ENCODE assay signal across 17 cellular contexts in genomic region chr12:29702972-29703371, GRCh38.
DNase-seq lines count a peak whose midpoint lies in the region; ATAC-seq, FAIRE-seq and TF ChIP-seq lines count a peak whose summit lies in the region.
"Had no signal": no experiment of that assay in that cellular context is flagged by ENCODE, and none has a peak within 500 bp of the region (broad histone marks: within the 10 kb centered on the region; RNA-seq: fewer than 3 reads in every experiment).

No MANE protein-coding gene starts in this region.

- POLR2A ChIA-PET in GM12878 (lab: Charles Lee): interaction anchor here (0.7 to 1.8 kb wide), 2 partner anchors 17 to 70 kb away, joined by 3 to 6 read pairs; no protein-coding TSS in a partner anchor

- peak overlapping the region; percentile 5; the same call in 1 of the 2 replicates for H3K27ac ChIP-seq in GM23338 (ENCODE audit: low read depth)
- H3K27ac ChIP-seq in GM12878 (ENCODE audit: control insufficient read depth, insufficient read depth): no peak overlapping the region

- intact Hi-C loops in GM12878 (cut with micrococcal nuclease; ENCODE audit: unreplicated experiment): no loop called here

- TF ChIP-seq RAD21 in GM12878 (IDR thresholded peaks at IDR 0.05; ENCODE audit: insufficient read depth, low read depth, low read length): no peak

- no peaks in the 10 kb centered on the region for H3K27me3 Mint-ChIP-seq in GM23338 (ENCODE audit: insufficient read depth, low read depth, poor library complexity)

- ATAC-seq in GM23338: no peak
- ATAC-seq in GM12878: peak; percentile 78

- H3K4me3 Mint-ChIP-seq in GM23338: no peak overlapping the region
- H3K4me3 Mint-ChIP-seq: CD4-positive, alpha-beta T cell had no signal

- H3K36me3 ChIP-seq in GM23338 (ENCODE audit: insufficient read depth): no peaks in the 10 kb centered on the region
- H3K36me3 ChIP-seq in GM12878 (ENCODE audit: control insufficient read depth in 2 of 2, insufficient read depth in 2 of 2, low read length in 1 of 2): no peaks in the 10 kb centered on the region
- H3K36me3 ChIP-seq: HAP-1 had no signal

- peaks cover 6% of the 10 kb centered on the region; the same call in 1 of the 2 replicates for H3K9me2 ChIP-seq in GM23338 (ENCODE audit: insufficient read depth)

- WGBS in GM12878 (ENCODE audit: insufficient coverage, insufficient replicate concordance, low lambda C conversion rate, missing lambda C conversion rate): 54% methylated on average over 7 of the region's 7 CpGs

- RAD21 ChIA-PET in GM12878 (lab: Charles Lee; ENCODE audit: unreplicated experiment): interaction anchor here (0.9 to 1.8 kb wide), 7 partner anchors 17 to 76 kb away, joined by 3 to 5 read pairs (median 3); no protein-coding TSS in a partner anchor

- in situ Hi-C loops in GM12878 (cut with MboI): no loop called here

- H2AFZ ChIP-seq in GM23338 (no peak overlapping the region), GM12878 (ENCODE audit: control insufficient read depth, low read depth, low read length) (no peak overlapping the region)

- no peaks in the 10 kb centered on the region for H3F3A ChIP-seq in GM23338 (replicated peaks; ENCODE audit: low read depth)

- CTCF ChIA-PET in GM12878 (lab: Yijun Ruan, JAX): interaction anchor here (0.9 to 1.1 kb wide), 2 partner anchors 9 to 150 kb away, joined by 4 read pairs; no protein-coding TSS in a partner anchor

- no peaks in the 10 kb centered on the region for H3K9me3 Mint-ChIP-seq in GM23338
- H3K9me3 Mint-ChIP-seq: CD4-positive, alpha-beta T cell had no signal

- H3K9me3 ChIP-seq in GM12878 (replicated peaks; ENCODE audit: control insufficient read depth, insufficient read depth, low read length): no peaks in the 10 kb centered on the region
- H3K9me3 ChIP-seq: HAP-1 had no signal

- H3K27me3 ChIP-seq in GM23338 (ENCODE audit: insufficient read depth) (no peaks in the 10 kb centered on the region), GM12878 (replicated peaks in 1 of 2; ENCODE audit: control insufficient read depth in 2 of 2, insufficient read depth in 2 of 2, low read length in 1 of 2) (no peaks in the 10 kb centered on the region)

- H4K20me1 ChIP-seq in GM23338 (replicated peaks; ENCODE audit: insufficient read depth): no peaks in the 10 kb centered on the region
- no peaks in the 10 kb centered on the region for H4K20me1 ChIP-seq in GM12878 (ENCODE audit: control insufficient read depth, insufficient read depth)

- SMC1A ChIA-PET in GM12878 (lab: Charles Lee; ENCODE audit: uncharacterized antibody, unreplicated experiment): interaction anchor here (0.7 to 6.5 kb wide), 7 partner anchors 10 to 142 kb away, joined by 3 to 58 read pairs (median 6); no protein-coding TSS in a partner anchor

- TF ChIP-seq POLR2A in GM12878 (IDR thresholded peaks at IDR 0.05; ENCODE audit: low read depth, low read length): no peak

- DNase-seq in SIG-M5 treated with dmso at 0.1 percent for 504 hours (lab: John Stamatoyannopoulos, UW; ENCODE audit: unreplicated experiment) (peak; percentile 47), SIG-M5 (lab: John Stamatoyannopoulos, UW) (no peak), GM23338 (ENCODE audit: low spot score) (no peak), NOMO-1 treated with dmso at 0.1 percent for 144 hours (lab: John Stamatoyannopoulos, UW; ENCODE audit: unreplicated experiment) (peak; percentile 36), GM12878 (ENCODE audit: low read depth, low spot score) (no peak), SKM-1 (lab: John Stamatoyannopoulos, UW; ENCODE audit: unreplicated experiment) (no peak), RKO (ENCODE audit: low spot score) (no peak), SHP77 (lab: John Stamatoyannopoulos, UW) (no peak)
- DNase-seq: 8988T; AML-193; C1 segment of cervical spinal cord; CD4-positive, alpha-beta T cell; DMS79 had no signal

- FAIRE-seq in GM12878 (lab: Jason Lieb, UNC): no peak
- FAIRE-seq: GM12892, GM19239, H1 had no signal

- H3K4me2 ChIP-seq in GM23338 (no peak overlapping the region), GM12878 (ENCODE audit: control insufficient read depth, insufficient read depth) (no peak overlapping the region)

- BruUV-seq in GM12878 (replicated peaks; lab: Mats Ljungman, UMichigan): no TSS peak

- peaks cover 24% of the 10 kb centered on the region for H3K4me1 ChIP-seq in GM23338 (ENCODE audit: insufficient read depth)
- no peaks in the 10 kb centered on the region for H3K4me1 ChIP-seq in GM12878 (ENCODE audit: control insufficient read depth, insufficient read depth, low read length)

- no peak overlapping the region for H3K4me3 ChIP-seq in GM23338
- H3K4me3 ChIP-seq in GM12878: no peak overlapping the region
- H3K4me3 ChIP-seq: HAP-1 had no signal

- peaks cover 10% of the 10 kb centered on the region for H3K36me3 Mint-ChIP-seq in GM23338 (ENCODE audit: low read depth)

- TF ChIP-seq EP300 in GM12878 (IDR thresholded peaks at IDR 0.05; ENCODE audit: borderline replicate concordance in 1 of 2, control insufficient read depth in 1 of 2, low read depth in 2 of 2, low read length in 2 of 2): no peak

- H3K4me1 Mint-ChIP-seq in GM23338: peaks cover 33% of the 10 kb centered on the region

- H3K9ac ChIP-seq in GM12878 (ENCODE audit: control insufficient read depth, insufficient read depth, low read length): no peak overlapping the region

- TF ChIP-seq CTCF in GM23338 (conservative IDR thresholded peaks at IDR 0.05; ENCODE audit: low read depth in 2 of 2) (no peak), GM12878 (IDR thresholded peaks at IDR 0.05 in 2 of 3, conservative IDR thresholded peaks at IDR 0.05 in 1 of 3; ENCODE audit: control insufficient read depth in 2 of 3, extremely low read depth in 1 of 3, insufficient read depth in 1 of 3, low read depth in 3 of 3, low read length in 3 of 3) (no peak)

- no peak overlapping the region for H3K27ac Mint-ChIP-seq in GM23338
- H3K27ac Mint-ChIP-seq: CD4-positive, alpha-beta T cell had no signal

- H3K79me2 ChIP-seq in GM23338 (replicated peaks; ENCODE audit: insufficient read depth) (no peaks in the 10 kb centered on the region), GM12878 (ENCODE audit: control insufficient read depth, insufficient read depth, low read length) (no peaks in the 10 kb centered on the region)

TF ChIP-seq in GM23338, 12 proteins besides CTCF, POLR2A, EP300 and RAD21 (continues in another document):
- TF ChIP-seq EZH2 (IDR thresholded peaks at IDR 0.05; ENCODE audit: low read depth, unreplicated experiment): no peak
- TF ChIP-seq ZNF114 (CRISPR knock-in tag; IDR thresholded peaks at IDR 0.05): no peak
- TF ChIP-seq JUNB (IDR thresholded peaks at IDR 0.05; ENCODE audit: unreplicated experiment): no peak
- no peak for TF ChIP-seq POLR2AphosphoS5 (IDR thresholded peaks at IDR 0.05; ENCODE audit: low read depth)

TF ChIP-seq in GM12878, 131 proteins besides CTCF, POLR2A, EP300 and RAD21:
- peak; percentile 33; the same call in 1 of the 2 replicates for TF ChIP-seq ATF7 (IDR thresholded peaks at IDR 0.05; ENCODE audit: low read depth)
- peak; percentile 62 for TF ChIP-seq NBN (IDR thresholded peaks at IDR 0.05)
- TF ChIP-seq NR2C1 (IDR thresholded peaks at IDR 0.05): no peak
- TF ChIP-seq SPI1 (IDR thresholded peaks at IDR 0.05; ENCODE audit: borderline replicate concordance, insufficient read depth, low read depth, low read length): peak; percentile 59; the same call in 1 of the 2 replicates
- peak; percentile 62 to 75 for TF ChIP-seq IKZF2 (IDR thresholded peaks at IDR 0.05)
- TF ChIP-seq SMAD1 (IDR thresholded peaks at IDR 0.05; ENCODE audit: low read depth, partially characterized antibody): no peak
- TF ChIP-seq ZNF384 (IDR thresholded peaks at IDR 0.05; ENCODE audit: borderline replicate concordance, low read depth, low read length): peak; percentile 76
- TF ChIP-seq RELB (IDR thresholded peaks at IDR 0.05; ENCODE audit: low read depth): peak; percentile 59; the same call in 1 of the 2 replicates
TF ChIP-seq in GM12878: peak in this region for 6.

Comparison
In these comparisons a context has a peak if more than half of its experiments do, and no peak if none do; other contexts are left out.
1. DNase-seq: peak in SIG-M5 treated with dmso at 0.1 percent for 504 hours (single experiment) and NOMO-1 treated with dmso at 0.1 percent for 144 hours (single experiment); none in SIG-M5 (single experiment), GM23338 (single experiment), GM12878 (single experiment), SKM-1 (single experiment), RKO (single experiment) and SHP77 (0 of 2).